ENCODE assay signal across 1 cellular context in the genomic region with DNA sequence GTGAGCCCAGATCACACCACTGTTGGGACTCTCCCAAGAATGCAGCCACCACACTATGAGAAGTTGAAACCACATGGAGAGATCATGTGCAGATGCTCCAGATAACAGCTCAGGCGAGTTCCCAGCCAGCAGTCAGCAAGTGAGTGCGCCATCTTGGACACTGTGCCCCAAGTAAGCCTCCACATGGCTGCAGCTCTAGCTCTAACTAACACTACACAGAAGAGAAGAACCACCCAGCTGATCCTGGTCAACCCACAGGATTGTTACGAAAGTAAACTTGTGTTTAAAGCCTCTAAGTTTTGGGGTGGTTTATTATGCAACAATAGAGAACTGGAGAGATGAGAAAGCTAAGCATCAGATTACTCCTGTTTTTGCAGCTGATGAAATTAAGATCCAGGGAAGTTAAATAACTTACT.
TF ChIP-seq lines count a peak whose summit lies in the region.

No MANE protein-coding gene starts in this region.

TF ChIP-seq in HepG2, 621 proteins besides CTCF, POLR2A, EP300 and RAD21:
- TF ChIP-seq, protein P1, sequence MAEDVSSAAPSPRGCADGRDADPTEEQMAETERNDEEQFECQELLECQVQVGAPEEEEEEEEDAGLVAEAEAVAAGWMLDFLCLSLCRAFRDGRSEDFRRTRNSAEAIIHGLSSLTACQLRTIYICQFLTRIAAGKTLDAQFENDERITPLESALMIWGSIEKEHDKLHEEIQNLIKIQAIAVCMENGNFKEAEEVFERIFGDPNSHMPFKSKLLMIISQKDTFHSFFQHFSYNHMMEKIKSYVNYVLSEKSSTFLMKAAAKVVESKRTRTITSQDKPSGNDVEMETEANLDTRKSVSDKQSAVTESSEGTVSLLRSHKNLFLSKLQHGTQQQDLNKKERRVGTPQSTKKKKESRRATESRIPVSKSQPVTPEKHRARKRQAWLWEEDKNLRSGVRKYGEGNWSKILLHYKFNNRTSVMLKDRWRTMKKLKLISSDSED (CRISPR knock-in tag; IDR thresholded peaks at IDR 0.05): no peak
- peak; percentile 94 for TF ChIP-seq ZNF331 (CRISPR knock-in tag; IDR thresholded peaks at IDR 0.05)
